In genomic region chr6:35942355-35942754, GRCh38 we compare ENCODE assay signal across 32 cellular contexts.
"Had no signal": no experiment of that assay in that cellular context is flagged by ENCODE, and none has a peak within 500 bp of the region (broad histone marks: within the 10 kb centered on the region; RNA-seq: fewer than 3 reads in every experiment).

No MANE protein-coding gene starts in this region.

- H3K4me1 Mint-ChIP-seq: immature natural killer cell; mesothelial cell of epicardium; naive B cell; natural killer cell; nephron progenitor cell; neural progenitor cell; stimulated activated naive B cell treated with anti-CD40 and anti-IgM and Interleukin-4, amounts not matched to agents 10 μg/mL and 1 μg/mL and 100 μg/mL, for 72 hours had no signal

- H2AFZ ChIP-seq: neural progenitor cell had no signal

- H3K27ac Mint-ChIP-seq: immature natural killer cell; mesothelial cell of epicardium; naive B cell; natural killer cell; nephron progenitor cell; neural progenitor cell; progenitor cell of endocrine pancreas; stimulated activated naive B cell treated with anti-CD40 and anti-IgM and Interleukin-4, amounts not matched to agents 10 μg/mL and 1 μg/mL and 100 μg/mL, for 72 hours had no signal

- DNase-seq: hypothalamus; immature natural killer cell; kidney; left colon; left lung; mesendoderm; naive B cell; natural killer cell; nephron progenitor cell; occipital lobe; ovary; stimulated activated CD4-positive, alpha-beta T cell treated with anti-CD3 and anti-CD28 coated beads, Interleukin-12 subunit alpha, Interleukin-12 subunit beta, amount 100 ng/mL, for 4 hours; stimulated activated CD4-positive, alpha-beta T cell treated with anti-CD3 and anti-CD28 coated beads, Interleukin-15, amount 100 ng/mL, for 24 hours; stimulated activated CD4-positive, alpha-beta T cell treated with anti-CD3 and anti-CD28 coated beads, Interleukin-2, amount 100 ng/mL, for 24 hours; stimulated activated CD4-positive, alpha-beta T cell treated with anti-CD3 and anti-CD28 coated beads, Interleukin-4, amount 100 ng/mL, for 1 hour; stimulated activated naive B cell treated with anti-CD40 and anti-IgM and Interleukin-4, amounts not matched to agents 10 μg/mL and 1 μg/mL and 100 μg/mL, for 72 hours; stimulated activated naive CD8-positive, alpha-beta T cell treated with anti-CD3 and anti-CD28 coated beads, Interleukin-15, Interleukin-2, amounts not matched to agents 100 U/mL and 50 U/mL, for 24 hours; stomach; testis; thyroid gland; transverse colon; upper lobe of left lung had no signal

- H3K4me3 Mint-ChIP-seq: immature natural killer cell; mesothelial cell of epicardium; naive B cell; natural killer cell; nephron progenitor cell; neural progenitor cell; stimulated activated naive B cell treated with anti-CD40 and anti-IgM and Interleukin-4, amounts not matched to agents 10 μg/mL and 1 μg/mL and 100 μg/mL, for 72 hours had no signal

- FAIRE-seq: islet of Langerhans, kidney had no signal

- H3K27me3 Mint-ChIP-seq: progenitor cell of endocrine pancreas; stimulated activated naive B cell treated with anti-CD40 and anti-IgM and Interleukin-4, amounts not matched to agents 10 μg/mL and 1 μg/mL and 100 μg/mL, for 72 hours had no signal

- H3K36me3 ChIP-seq: left lung, neural progenitor cell, ovary, right atrium auricular region, stomach, thyroid gland, transverse colon, upper lobe of left lung, vagina had no signal

- H3K9me3 ChIP-seq: left lung, neutrophil, ovary, right atrium auricular region, stomach, testis, thyroid gland, transverse colon, upper lobe of left lung, vagina had no signal

- H3K4me2 ChIP-seq: neural progenitor cell had no signal

- H3K36me3 Mint-ChIP-seq: immature natural killer cell, mesothelial cell of epicardium, natural killer cell, neural progenitor cell had no signal

- H3K27ac ChIP-seq: left lung, neural progenitor cell, neutrophil, ovary, right atrium auricular region, skin epidermis, stomach, testis, thyroid gland, upper lobe of left lung, vagina had no signal

- H3K4me3 ChIP-seq: left lung, lung, neural progenitor cell, ovary, right atrium auricular region, skin epidermis, stomach, testis, thyroid gland, transverse colon, upper lobe of left lung, vagina had no signal

- H3K27me3 ChIP-seq: left lung, neural progenitor cell, neutrophil, ovary, right atrium auricular region, stomach, testis, thyroid gland, transverse colon, upper lobe of left lung, vagina had no signal

- ATAC-seq: left colon; left lung; natural killer cell; sciatic nerve; stimulated activated naive B cell treated with anti-CD40 and anti-IgM and Interleukin-4, amounts not matched to agents 10 μg/mL and 1 μg/mL and 100 μg/mL, for 72 hours; stimulated activated naive CD8-positive, alpha-beta T cell treated with anti-CD3 and anti-CD28 coated beads, Interleukin-15, Interleukin-2, amounts not matched to agents 100 U/mL and 50 U/mL, for 24 hours had no signal

- H3K9me3 Mint-ChIP-seq: immature natural killer cell, natural killer cell had no signal

- H3K4me1 ChIP-seq: left lung, neural progenitor cell, right atrium auricular region, stomach, testis, thyroid gland, upper lobe of left lung, vagina had no signal
